ENCODE assay signal across 28 cellular contexts in the genomic region with DNA sequence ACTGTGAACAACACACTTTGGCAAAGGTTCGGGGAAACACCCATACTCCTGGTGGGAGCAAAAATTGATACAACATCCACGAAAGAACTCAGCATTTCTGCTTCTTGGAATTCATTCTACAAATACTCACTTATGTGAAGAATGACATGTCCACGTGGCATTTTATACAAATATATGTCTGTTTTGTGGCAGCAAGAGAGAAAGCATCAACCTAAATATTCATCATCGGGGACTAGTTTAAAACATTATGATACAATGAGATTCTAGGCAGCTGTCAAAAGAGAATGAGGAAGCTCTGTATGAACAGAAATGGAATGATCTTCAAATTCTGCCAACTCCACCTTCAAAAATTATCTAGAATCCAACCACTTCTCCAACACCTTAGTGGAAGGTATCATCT. TPM values are rescaled to one million over a fixed set of nuclear protein-coding genes. Genes with fewer than 3 reads are reported as not detected.
DNase-seq lines count a peak whose midpoint lies in the region; ATAC-seq, FAIRE-seq and TF ChIP-seq lines count a peak whose summit lies in the region.
"Had no signal": no experiment of that assay in that cellular context is flagged by ENCODE, and none has a peak within 500 bp of the region (broad histone marks: within the 10 kb centered on the region; RNA-seq: fewer than 3 reads in every experiment).

No MANE protein-coding gene starts in this region.

- H3K4me1 ChIP-seq in CD8-positive, alpha-beta T cell (ENCODE audit: insufficient read depth, low read length): no peaks in the 10 kb centered on the region
- peaks cover 0 to 4% (median 2%) of the 10 kb centered on the region in 4 experiments; a peak in 1 of 7 replicates for H3K4me1 ChIP-seq in H1 (replicated peaks in 1 of 4; ENCODE audit: control insufficient read depth in 3 of 4, insufficient read depth in 4 of 4, low read length in 3 of 4)
- peaks cover 0 to 10% (median 4%) of the 10 kb centered on the region in 4 donors for H3K4me1 ChIP-seq in transverse colon
- H3K4me1 ChIP-seq: A549, BE2C, BLaER1 had no signal

- H2BK12ac ChIP-seq in H1 (ENCODE audit: low read depth, low read length): no peak overlapping the region

- H3K23me2 ChIP-seq in H1 (ENCODE audit: low read depth, low read length): no peaks in the 10 kb centered on the region

- H2BK15ac ChIP-seq in H1 (ENCODE audit: low read length): no peak overlapping the region

- H3K56ac ChIP-seq in H1 (replicated peaks; ENCODE audit: insufficient read length, low read depth, low read length): no peak overlapping the region

- TF ChIP-seq RAD21 in H1 (IDR thresholded peaks at IDR 0.05 in 1 of 2, conservative IDR thresholded peaks at IDR 0.05 in 1 of 2; ENCODE audit: low read depth in 2 of 2, low read length in 2 of 2): no peak

- TF ChIP-seq POLR2A in H1 (IDR thresholded peaks at IDR 0.05; ENCODE audit: control extremely low read depth in 1 of 2, low read depth in 2 of 2, low read length in 2 of 2) (no peak), transverse colon (IDR thresholded peaks at IDR 0.05) (no peak)

- H3K4me2 ChIP-seq in H1 (ENCODE audit: insufficient read depth in 1 of 2, low read depth in 2 of 2, low read length in 2 of 2): no peak overlapping the region
- H3K4me2 ChIP-seq: A549, BLaER1 had no signal

- H2AK5ac ChIP-seq in H1 (ENCODE audit: low read depth, low read length): 0 out of 2 replicates have a peak overlapping the region, but pooled peaks have one; percentile 24

- intact Hi-C loops in CD8-positive, alpha-beta T cell (cut with DNase I, micrococcal nuclease): no loop called here
- intact Hi-C loops in transverse colon (cut with DNase I; ENCODE audit: low total_unique reads): no loop called here

- no peak overlapping the region for H3K14ac ChIP-seq in H1 (ENCODE audit: insufficient read length)

- H3K79me1 ChIP-seq in H1 (ENCODE audit: low read depth, low read length): no peaks in the 10 kb centered on the region

- no peak overlapping the region for H2BK120ac ChIP-seq in H1 (replicated peaks; ENCODE audit: low read depth, low read length)

- H3K18ac ChIP-seq in H1 (ENCODE audit: extremely low read depth, low read length): no peak overlapping the region

- H3K4me3 ChIP-seq in CD8-positive, alpha-beta T cell (ENCODE audit: low read depth, low read length): no peak overlapping the region
- no peak overlapping the region for H3K4me3 ChIP-seq in H1 (ENCODE audit: extremely low read depth in 1 of 4, insufficient read depth in 2 of 4, low read depth in 3 of 4, low read length in 4 of 4)
- H3K4me3 ChIP-seq in transverse colon: no peak overlapping the region
- H3K4me3 ChIP-seq: A549, BLaER1, GM12878 had no signal

- ATAC-seq in CD8-positive, alpha-beta T cell: no peak
- ATAC-seq in WTC11: no peak
- ATAC-seq: A549, GM12878 had no signal

- no peak overlapping the region for H4K5ac ChIP-seq in H1 (ENCODE audit: insufficient read length, low read depth, low read length)

- H3K4me1 Mint-ChIP-seq in CD8-positive, alpha-beta T cell (ENCODE audit: low read depth): no peaks in the 10 kb centered on the region
- H3K4me1 Mint-ChIP-seq in WTC11 (peaks cover 13% of the 10 kb centered on the region), neural crest cell (no peaks in the 10 kb centered on the region)
- H3K4me1 Mint-ChIP-seq: CD8-positive, alpha-beta memory T cell had no signal

- TF ChIP-seq CTCF in CD8-positive, alpha-beta T cell (IDR thresholded peaks at IDR 0.05): no peak
- TF ChIP-seq CTCF in WTC11 (IDR thresholded peaks at IDR 0.05) (no peak), H1 (IDR thresholded peaks at IDR 0.05; ENCODE audit: control extremely low read depth in 1 of 3, insufficient read depth in 1 of 3, low read depth in 1 of 3, low read length in 3 of 3) (no peak), neural crest cell (conservative IDR thresholded peaks at IDR 0.05) (no peak), transverse colon (IDR thresholded peaks at IDR 0.05) (no peak)

- POLR2A ChIA-PET in CD8-positive, alpha-beta T cell (lab: Charles Lee): no interaction called here
- POLR2A ChIA-PET in WTC11 (lab: Charles Lee): no interaction called here
- POLR2A ChIA-PET in H1 (lab: Charles Lee; ENCODE audit: partially characterized antibody): interaction anchor here (0.8 to 1.9 kb wide), 8 partner anchors 9 to 130 kb away, joined by 3 to 5 read pairs (median 4); no protein-coding TSS in a partner anchor

- H2BK20ac ChIP-seq in H1 (ENCODE audit: low read length): no peak overlapping the region

- no peak overlapping the region for H2BK5ac ChIP-seq in H1 (ENCODE audit: low read depth, low read length)

- no peaks in the 10 kb centered on the region for H3K9me3 Mint-ChIP-seq in CD8-positive, alpha-beta T cell
- no peaks in the 10 kb centered on the region for H3K9me3 Mint-ChIP-seq in WTC11
- H3K9me3 Mint-ChIP-seq in neural crest cell: no peaks in the 10 kb centered on the region
- H3K9me3 Mint-ChIP-seq: CD4-positive, alpha-beta T cell; CD8-positive, alpha-beta memory T cell had no signal

- WGBS in H1 (ENCODE audit: extremely low coverage in 1 of 2, insufficient coverage in 1 of 2, insufficient read length in 1 of 2, insufficient replicate concordance in 2 of 2, low coverage in 1 of 2, low lambda C conversion rate in 2 of 2, missing lambda C conversion rate in 1 of 2), 2 experiments: 84% methylated on average over 4 of the region's 4 CpGs; no CpG with 5 or more reads in 1 of the 2 experiments
- WGBS in transverse colon (ENCODE audit: low coverage in 1 of 2), 2 donors: 68 to 74% methylated on average over 4 of the region's 4 CpGs

- TF ChIP-seq EP300 in H1 (IDR thresholded peaks at IDR 0.05; ENCODE audit: borderline replicate concordance in 1 of 2, low read depth in 2 of 2, low read length in 2 of 2) (no peak), transverse colon (IDR thresholded peaks at IDR 0.05; ENCODE audit: low read depth) (no peak)

- peak overlapping the region; percentile 69 for H3K27ac Mint-ChIP-seq in CD8-positive, alpha-beta T cell
- H3K27ac Mint-ChIP-seq in WTC11: peak overlapping the region; percentile 35; the same call in 1 of the 2 replicates
- H3K27ac Mint-ChIP-seq in neural crest cell (ENCODE audit: unreplicated experiment): peak overlapping the region; percentile 17
- H3K27ac Mint-ChIP-seq: CD4-positive, alpha-beta T cell had no signal

- H4K20me1 ChIP-seq in H1 (replicated peaks in 1 of 2; ENCODE audit: control insufficient read depth in 1 of 2, insufficient read depth in 2 of 2, low read length in 2 of 2): peaks cover 0 to 2% of the 10 kb centered on the region in 2 experiments
- H4K20me1 ChIP-seq: BLaER1 had no signal

- H3K9me3 ChIP-seq in CD8-positive, alpha-beta T cell (ENCODE audit: low read length): no peaks in the 10 kb centered on the region
- H3K9me3 ChIP-seq in H1 (ENCODE audit: insufficient read depth in 2 of 2, low read depth in 1 of 2, low read length in 1 of 2) (no peaks in the 10 kb centered on the region), transverse colon (no peaks in the 10 kb centered on the region)
- H3K9me3 ChIP-seq: A549, BE2C, BLaER1 had no signal

- peaks cover 22% of the 10 kb centered on the region for H3K36me3 Mint-ChIP-seq in CD8-positive, alpha-beta T cell
- H3K36me3 Mint-ChIP-seq in WTC11 (peaks cover 14% of the 10 kb centered on the region), neural crest cell (ENCODE audit: low read depth) (peaks cover 11% of the 10 kb centered on the region)

- CTCF ChIA-PET in CD8-positive, alpha-beta T cell (lab: Charles Lee): interaction anchor here (0.9 kb wide), 1 partner anchor 10 kb away, joined by 3 read pairs; no protein-coding TSS in a partner anchor
- CTCF ChIA-PET in WTC11 (lab: Charles Lee) (no interaction called here), H1 (lab: Charles Lee; ENCODE audit: partially characterized antibody) (interaction anchor here (0.7 to 1.4 kb wide), 4 partner anchors 10 to 42 kb away, joined by 3 to 4 read pairs (median 3); no protein-coding TSS in a partner anchor)

- H3K9ac ChIP-seq in H1 (replicated peaks in 1 of 4; ENCODE audit: extremely low read depth in 1 of 4, low read depth in 3 of 4, low read length in 3 of 4): no peak overlapping the region
- H3K9ac ChIP-seq: BLaER1 had no signal

- no peak overlapping the region for H3K27ac ChIP-seq in CD8-positive, alpha-beta T cell (ENCODE audit: low read depth, low read length)
- H3K27ac ChIP-seq in H1 (ENCODE audit: low read depth, low read length) (no peak overlapping the region), transverse colon (no peak overlapping the region)
- H3K27ac ChIP-seq: 22Rv1, A549, BLaER1 had no signal

- no peak for DNase-seq in CD8-positive, alpha-beta T cell
- DNase-seq in WTC11 (ENCODE audit: low spot score) (no peak), H1 (ENCODE audit: low read depth in 1 of 2, low spot score in 2 of 2) (no peak), neural crest cell (ENCODE audit: low read depth, low spot score) (no peak), occipital lobe (lab: John Stamatoyannopoulos, UW) (no peak), transverse colon (no peak), Ammon's horn (ENCODE audit: low spot score) (no peak)
- DNase-seq: AML-193; BE2C; C1 segment of cervical spinal cord; CD4-positive, alpha-beta T cell; CD8-positive, alpha-beta memory T cell; COR-L47; DMS 273 treated with DMSO at 0.1 percent for 48 hours; DMS153; DMS53; DMS79; DND-41; EL; GDM1 had no signal

- no peak overlapping the region for H2AFZ ChIP-seq in H1 (ENCODE audit: low read length)

- H3K27me3 Mint-ChIP-seq in CD8-positive, alpha-beta T cell (ENCODE audit: low read depth): no peaks in the 10 kb centered on the region
- H3K27me3 Mint-ChIP-seq in WTC11 (ENCODE audit: low read depth) (no peaks in the 10 kb centered on the region), neural crest cell (ENCODE audit: low read depth) (no peaks in the 10 kb centered on the region)
- H3K27me3 Mint-ChIP-seq: CD4-positive, alpha-beta T cell had no signal

- FAIRE-seq in H1 (lab: Jason Lieb, UNC): no peak
- FAIRE-seq: GM12878, GM12892, GM18507 had no signal

- H3K27me3 ChIP-seq in CD8-positive, alpha-beta T cell (ENCODE audit: insufficient read depth, low read length): no peaks in the 10 kb centered on the region
- H3K27me3 ChIP-seq in H1 (replicated peaks in 1 of 4; ENCODE audit: control insufficient read depth in 3 of 4, extremely low read depth in 1 of 4, insufficient read depth in 3 of 4, low read length in 3 of 4) (no peaks in the 10 kb centered on the region), transverse colon (no peaks in the 10 kb centered on the region)
- H3K27me3 ChIP-seq: BLaER1 had no signal

- no peak overlapping the region for H4K91ac ChIP-seq in H1 (replicated peaks; ENCODE audit: insufficient read length, low read length)

- no peaks in the 10 kb centered on the region for H3K36me3 ChIP-seq in CD8-positive, alpha-beta T cell (ENCODE audit: insufficient read depth, low read length)
- H3K36me3 ChIP-seq in H1 (ENCODE audit: control insufficient read depth in 2 of 4, insufficient read depth in 4 of 4, low read length in 3 of 4) (peaks cover 3 to 15% (median 13%) of the 10 kb centered on the region in 4 experiments), transverse colon (peaks cover 0 to 7% (median 3%) of the 10 kb centered on the region in 4 donors)
- H3K36me3 ChIP-seq: BE2C had no signal

- in situ Hi-C loops in transverse colon (cut with MboI; ENCODE audit: low pct_ligation_motif_present in 1 of 4, low pct_unique_long_range_greater_than_20kb in 1 of 4, low sequenced_read_pairs in 3 of 4): no loop called here

- H3K4ac ChIP-seq in H1 (replicated peaks; ENCODE audit: insufficient read length, low read depth, low read length): no peak overlapping the region

- no peak overlapping the region for H3K4me3 Mint-ChIP-seq in CD8-positive, alpha-beta T cell
- H3K4me3 Mint-ChIP-seq in WTC11: no peak overlapping the region
- no peak overlapping the region for H3K4me3 Mint-ChIP-seq in neural crest cell
- H3K4me3 Mint-ChIP-seq: CD4-positive, alpha-beta T cell; CD8-positive, alpha-beta memory T cell had no signal

- no peak overlapping the region for H4K8ac ChIP-seq in H1 (ENCODE audit: extremely low read depth, insufficient read depth, low read length)

- no peak overlapping the region for H3K23ac ChIP-seq in H1 (ENCODE audit: insufficient read length)

- H3K79me2 ChIP-seq in H1 (ENCODE audit: control insufficient read depth in 1 of 2, insufficient read depth in 2 of 2, low read length in 2 of 2): no peaks in the 10 kb centered on the region

RNA-seq across cellular contexts. Expression of a gene that starts 25.7 kb away (rescaled TPM):
- not detected for total RNA-seq in CD8-positive, alpha-beta T cell
- total RNA-seq in WTC11 (2021): 0.32 to 0.82 TPM (median 0.50 TPM) in 3 replicates
- 1.5 TPM in 2 replicates for total RNA-seq in H1 (2021; fragmentation: NEBNext Ultra II Directional; extraction: Animal tissue kit (Norgen Biotek cat#: 25700))
- polyA plus RNA-seq in H1 (2011; rRNA removed): 1.7 and 2.2 TPM in 2 replicates
- 2.0 TPM for polyA plus RNA-seq in H1 (2011; cell fraction: cytosol; rRNA removed)
- polyA plus RNA-seq in H1 (2011; cell fraction: nucleus; rRNA removed): 2.4 TPM
- polyA plus RNA-seq in H1 (2012, experiment 1 of 2): 0.99 to 1.8 TPM (median 1.3 TPM) in 4 replicates
- polyA plus RNA-seq in H1 (2012, experiment 2 of 2): 1.2 TPM
- polyA plus RNA-seq in H1 (2013, experiment 1 of 2): 0.61 TPM
- polyA plus RNA-seq in H1 (2013, experiment 2 of 2): 0.64 TPM
- polyA minus RNA-seq in H1 (2011; rRNA and poly(A)+ RNA removed): 1.00 and 1.8 TPM in 2 replicates
- 1.3 TPM for polyA minus RNA-seq in H1 (2011; cell fraction: cytosol; rRNA and poly(A)+ RNA removed)
- 0.60 TPM for polyA minus RNA-seq in H1 (2011; cell fraction: nucleus; rRNA and poly(A)+ RNA removed)
- total RNA-seq in neural crest cell: 0.33 and 0.41 TPM in 2 replicates
- total RNA-seq in occipital lobe: not detected
- under 1 TPM in 2 of 4 donors, not detected in 2; 0.41 to 0.48 TPM for total RNA-seq in transverse colon
- total RNA-seq: A172; CD8-positive, alpha-beta memory T cell; Daoy had no signal
- polyA plus RNA-seq: CD8-positive, alpha-beta memory T cell had no signal

RNA-seq across cellular contexts. Expression of a gene that starts 36.8 kb away (rescaled TPM):
- total RNA-seq in CD8-positive, alpha-beta T cell: 10 to 100 TPM; 45.7 to 49.3 TPM
- total RNA-seq in WTC11 (2021): 177 to 218 TPM (median 178 TPM) in 3 replicates
- 184 and 185 TPM in 2 replicates for total RNA-seq in H1 (2021; fragmentation: NEBNext Ultra II Directional; extraction: Animal tissue kit (Norgen Biotek cat#: 25700))
- 75.6 and 160 TPM in 2 replicates for polyA plus RNA-seq in H1 (2011; rRNA removed)
- 33.4 TPM for polyA plus RNA-seq in H1 (2011; cell fraction: cytosol; rRNA removed)
- 184 TPM for polyA plus RNA-seq in H1 (2011; cell fraction: nucleus; rRNA removed)
- 103 to 125 TPM (median 122 TPM) in 4 replicates for polyA plus RNA-seq in H1 (2012, experiment 1 of 2)
- polyA plus RNA-seq in H1 (2012, experiment 2 of 2): 132 TPM
- 94.7 TPM for polyA plus RNA-seq in H1 (2013, experiment 1 of 2)
- polyA plus RNA-seq in H1 (2013, experiment 2 of 2): 82.7 TPM
- 111 and 125 TPM in 2 replicates for polyA minus RNA-seq in H1 (2011; rRNA and poly(A)+ RNA removed)
- 52.8 TPM for polyA minus RNA-seq in H1 (2011; cell fraction: cytosol; rRNA and poly(A)+ RNA removed)
- polyA minus RNA-seq in H1 (2011; cell fraction: nucleus; rRNA and poly(A)+ RNA removed): 113 TPM
- total RNA-seq in neural crest cell: 102 and 107 TPM in 2 replicates
- 33.5 TPM for total RNA-seq in occipital lobe
- total RNA-seq in transverse colon: 10 to 100 TPM; 12.3 to 42.2 (median 16.1) TPM

RNA-seq across cellular contexts. Expression of a gene that starts 43.3 kb away (rescaled TPM):
- total RNA-seq in CD8-positive, alpha-beta T cell: 100 to 1,000 TPM; 222 to 226 TPM
- total RNA-seq in WTC11 (2021) (79.7 to 87.8 TPM (median 81.0 TPM) in 3 replicates), neural crest cell (66.7 and 73.4 TPM in 2 replicates), occipital lobe (10.5 TPM), transverse colon (10 to 100 TPM; 19.3 to 47.9 (median 36.8) TPM)
- total RNA-seq in H1 (2021; fragmentation: NEBNext Ultra II Directional; extraction: Animal tissue kit (Norgen Biotek cat#: 25700)): 95.6 and 101 TPM in 2 replicates
- 72.4 and 96.0 TPM in 2 replicates for polyA plus RNA-seq in H1 (2011; rRNA removed)
- polyA plus RNA-seq in H1 (2011; cell fraction: cytosol; rRNA removed): 73.9 TPM
- polyA plus RNA-seq in H1 (2011; cell fraction: nucleus; rRNA removed): 129 TPM
- 104 to 117 TPM (median 111 TPM) in 4 replicates for polyA plus RNA-seq in H1 (2012, experiment 1 of 2)
- 90.6 TPM for polyA plus RNA-seq in H1 (2012, experiment 2 of 2)
- 70.3 TPM for polyA plus RNA-seq in H1 (2013, experiment 1 of 2)
- 66.1 TPM for polyA plus RNA-seq in H1 (2013, experiment 2 of 2)
- 38.6 and 48.3 TPM in 2 replicates for polyA minus RNA-seq in H1 (2011; rRNA and poly(A)+ RNA removed)
- 30.5 TPM for polyA minus RNA-seq in H1 (2011; cell fraction: cytosol; rRNA and poly(A)+ RNA removed)
- polyA minus RNA-seq in H1 (2011; cell fraction: nucleus; rRNA and poly(A)+ RNA removed): 29.7 TPM

Comparison
In these comparisons a context has a peak if more than half of its experiments do, and no peak if none do; other contexts are left out.
1. H3K27ac Mint-ChIP-seq: peak in every context shown above with its lines; median percentile 69 in CD8-positive, alpha-beta T cell; 35 in WTC11; 17 in neural crest cell.